Comparison of ENCODE assay signal across 11 cellular contexts in the genomic region with DNA sequence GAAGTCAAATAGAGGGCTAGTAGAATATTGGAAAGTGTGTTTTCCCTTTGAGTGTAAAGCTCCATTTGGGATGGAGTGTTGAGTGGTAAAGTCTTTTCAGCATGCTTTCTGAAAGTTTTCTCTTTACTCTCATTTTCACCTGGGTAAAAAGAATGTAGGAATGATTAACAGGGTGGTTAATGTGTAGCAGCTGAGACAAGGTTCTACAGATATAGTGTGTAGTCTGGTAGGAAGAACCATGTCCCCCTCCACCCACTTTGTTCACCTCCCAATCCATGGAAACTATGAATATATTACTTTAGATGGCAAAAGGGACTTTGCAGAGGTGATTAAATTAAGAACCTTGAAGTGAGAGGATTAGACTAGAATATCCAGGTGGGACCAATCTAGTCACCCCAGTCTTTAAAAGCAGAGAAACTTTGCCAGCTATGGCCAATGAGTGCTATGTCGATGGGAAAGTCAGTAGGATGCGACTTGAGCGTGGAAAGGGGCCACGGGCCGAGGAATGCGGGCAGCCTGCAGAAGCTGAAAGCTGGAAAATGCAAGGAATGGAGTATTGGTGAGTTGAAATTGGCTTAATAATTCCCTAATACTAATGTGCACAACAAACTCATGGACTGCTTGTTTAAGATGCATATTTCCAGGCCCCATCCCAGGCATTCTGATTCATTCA.
DNase-seq lines count a peak whose midpoint lies in the region; ATAC-seq lines count a peak whose summit lies in the region.
"Had no signal": no experiment of that assay in that cellular context is flagged by ENCODE, and none has a peak within 500 bp of the region (broad histone marks: within the 10 kb centered on the region; RNA-seq: fewer than 3 reads in every experiment).

No MANE protein-coding gene starts in this region.

- in situ Hi-C loops in ACHN (cut with HindIII; ENCODE audit: low pct_ligation_motif_present, low pct_unique_long_range_greater_than_20kb, low sequenced_read_pairs) = no loop called here

- peak; percentile 70 for ATAC-seq in GM18511 (IDR thresholded peaks at IDR 0.05; ENCODE audit: unreplicated experiment)
- peak; percentile 61 for ATAC-seq in GM21423 (IDR thresholded peaks at IDR 0.05; ENCODE audit: unreplicated experiment)
- peak; percentile 58 for ATAC-seq in HG03097 (IDR thresholded peaks at IDR 0.05; ENCODE audit: low FRiP score, unreplicated experiment)

- DNase-seq in kidney tubule cell (ENCODE audit: low spot score) = peak; percentile 61
- no peak for DNase-seq in NCI-H1436 (lab: John Stamatoyannopoulos, UW)
- no peak for DNase-seq in inferior parietal cortex (ENCODE audit: extremely low spot score)
- DNase-seq in EL = no peak
- no peak for DNase-seq in ACHN
- DNase-seq: activated CD4-positive, alpha-beta memory T cell treated with anti-CD3 and anti-CD28 coated beads, Interleukin-2, amount 10 ng/mL, durations not matched to agents 7 days and 5 days; glutamatergic neuron; NCI-H1105 had no signal
